In genomic region chr16:27339180-27339579, GRCh38 we compare ENCODE assay signal across 30 cellular contexts.
"Had no signal": no experiment of that assay in that cellular context is flagged by ENCODE, and none has a peak within 500 bp of the region (broad histone marks: within the 10 kb centered on the region; RNA-seq: fewer than 3 reads in every experiment).

No MANE protein-coding gene starts in this region.

- H3K9me3 Mint-ChIP-seq: activated CD4-positive, alpha-beta memory T cell treated with anti-CD3 and anti-CD28 coated beads, Interleukin-2, amount 10 ng/mL, durations not matched to agents 7 days and 5 days; nephron; stimulated activated memory B cell treated with anti-CD40 and anti-IgM and Interleukin-4, amounts not matched to agents 10 μg/mL and 1 μg/mL and 100 μg/mL, for 72 hours had no signal

- H2AFZ ChIP-seq: hepatocyte had no signal

- ATAC-seq: activated CD4-positive, CD25-positive, alpha-beta regulatory T cell treated with anti-CD3 and anti-CD28 coated beads, Interleukin-2, amount 50 U/mL, for 24 hours; gastrocnemius medialis; sciatic nerve; stimulated activated memory B cell treated with anti-CD40 and anti-IgM and Interleukin-4, amounts not matched to agents 10 μg/mL and 1 μg/mL and 100 μg/mL, for 72 hours; upper lobe of right lung had no signal

- H3K4me1 ChIP-seq: breast epithelium, gastrocnemius medialis, left ventricle myocardium inferior, suprapubic skin had no signal

- H3K4me2 ChIP-seq: hepatocyte had no signal

- H3K4me3 Mint-ChIP-seq: activated CD4-positive, alpha-beta memory T cell treated with anti-CD3 and anti-CD28 coated beads, Interleukin-2, amount 10 ng/mL, durations not matched to agents 7 days and 5 days; nephron; stimulated activated memory B cell treated with anti-CD40 and anti-IgM and Interleukin-4, amounts not matched to agents 10 μg/mL and 1 μg/mL and 100 μg/mL, for 72 hours had no signal

- DNase-seq: activated CD4-positive, alpha-beta memory T cell treated with anti-CD3 and anti-CD28 coated beads, Interleukin-2, amount 10 ng/mL, durations not matched to agents 7 days and 5 days; activated CD4-positive, alpha-beta T cell treated with anti-CD3 and anti-CD28 coated beads for 48 hours; activated CD8-positive, alpha-beta memory T cell treated with anti-CD3 and anti-CD28 coated beads, Interleukin-2, amount 50 U/mL, for 48 hours; activated naive CD4-positive, alpha-beta T cell treated with Interleukin-2 at 50 U/mL for 16 hours; activated T-cell treated with anti-CD3 and anti-CD28 coated beads, Interleukin-2, amount 50 U/mL, for 48 hours; central memory CD4-positive, alpha-beta T cell; dermis blood vessel endothelial cell; effector CD4-positive, alpha-beta T cell; gastrocnemius medialis; islet precursor cell; left ventricle myocardium inferior; mesendoderm; small intestine; stimulated activated CD4-positive, alpha-beta T cell treated with anti-CD3 and anti-CD28 coated beads, Interleukin-1b, Interleukin-23, amount 100 ng/mL, for 48 hours; stimulated activated CD4-positive, alpha-beta T cell treated with anti-CD3 and anti-CD28 coated beads, Interleukin-4, amount 100 ng/mL, for 4 hours; stimulated activated CD8-positive, alpha-beta memory T cell treated with anti-CD3 and anti-CD28 coated beads, Interleukin-4, amount 100 ng/mL, for 48 hours; stomach; T-helper 1 cell; T1000; tibial artery; upper lobe of right lung; WERI-Rb-1 had no signal

- H3K27me3 Mint-ChIP-seq: activated CD4-positive, alpha-beta memory T cell treated with anti-CD3 and anti-CD28 coated beads, Interleukin-2, amount 10 ng/mL, durations not matched to agents 7 days and 5 days; stimulated activated memory B cell treated with anti-CD40 and anti-IgM and Interleukin-4, amounts not matched to agents 10 μg/mL and 1 μg/mL and 100 μg/mL, for 72 hours had no signal

- H3K27me3 ChIP-seq: breast epithelium, gastrocnemius medialis, hepatocyte, stomach, suprapubic skin, tibial artery, upper lobe of right lung had no signal

- H3K4me3 ChIP-seq: breast epithelium, gastrocnemius medialis, hepatocyte, left ventricle myocardium inferior, lung, stomach, suprapubic skin, tibial artery, upper lobe of right lung had no signal

- H3K27ac ChIP-seq: breast epithelium, gastrocnemius medialis, hepatocyte, left ventricle myocardium inferior, suprapubic skin, tibial artery, upper lobe of right lung, WERI-Rb-1 had no signal

- H3K27ac Mint-ChIP-seq: nephron; stimulated activated memory B cell treated with anti-CD40 and anti-IgM and Interleukin-4, amounts not matched to agents 10 μg/mL and 1 μg/mL and 100 μg/mL, for 72 hours had no signal
